ENCODE assay signal across 8 cellular contexts in genomic region chr6:43355862-43356590, GRCh38. TPM values are rescaled to one million over a fixed set of nuclear protein-coding genes. Genes with fewer than 3 reads are reported as not detected.
DNase-seq lines count a peak whose midpoint lies in the region; FAIRE-seq and TF ChIP-seq lines count a peak whose summit lies in the region.
"Had no signal": no experiment of that assay in that cellular context is flagged by ENCODE, and none has a peak within 500 bp of the region (broad histone marks: within the 10 kb centered on the region; RNA-seq: fewer than 3 reads in every experiment).

No MANE protein-coding gene starts in this region.

- no peak overlapping the region for H3K23ac ChIP-seq in H1 (ENCODE audit: insufficient read length)

- H4K91ac ChIP-seq in H1 (replicated peaks; ENCODE audit: insufficient read length, low read length), result no peak overlapping the region

- H4K5ac ChIP-seq in H1 (ENCODE audit: insufficient read length, low read depth, low read length), result no peak overlapping the region

- no peak overlapping the region for H2BK120ac ChIP-seq in H1 (replicated peaks; ENCODE audit: low read depth, low read length)

- no peak for TF ChIP-seq POLR2A in H1 (IDR thresholded peaks at IDR 0.05; ENCODE audit: control extremely low read depth in 1 of 2, low read depth in 2 of 2, low read length in 2 of 2)

- H3F3A ChIP-seq in MM.1S (ENCODE audit: insufficient read depth, low read length), result no peaks in the 10 kb centered on the region

- peak; percentile 13 for FAIRE-seq in H1 (lab: Jason Lieb, UNC)

- H3K9ac ChIP-seq in MM.1S (ENCODE audit: low read length) (no peak overlapping the region), H1 (replicated peaks in 1 of 4; ENCODE audit: extremely low read depth in 1 of 4, low read depth in 3 of 4, low read length in 3 of 4) (no peak overlapping the region; a peak in 1 of 7 replicates)

- no peaks in the 10 kb centered on the region for H3K9me2 ChIP-seq in MM.1S (replicated peaks; ENCODE audit: insufficient read depth, low read length)

- no peaks in the 10 kb centered on the region for H4K20me1 ChIP-seq in MM.1S (ENCODE audit: insufficient read depth, low read length)
- no peaks in the 10 kb centered on the region for H4K20me1 ChIP-seq in H1 (replicated peaks in 1 of 2; ENCODE audit: control insufficient read depth in 1 of 2, insufficient read depth in 2 of 2, low read length in 2 of 2)
- H4K20me1 ChIP-seq in osteoblast (ENCODE audit: insufficient read depth, low read length), result peaks cover 3% of the 10 kb centered on the region

- POLR2A ChIA-PET in GM10248 (lab: Yijun Ruan, JAX) (interaction anchor here (0.6 to 1.0 kb wide), 2 partner anchors 18 to 69 kb away, joined by 3 read pairs; no protein-coding TSS in a partner anchor), H1 (lab: Charles Lee; ENCODE audit: partially characterized antibody) (interaction anchor here (1.1 to 2.1 kb wide), 3 partner anchors 13 to 58 kb away, joined by 3 to 5 read pairs (median 5); partner anchors contain the start of genes CRIP3, SLC22A7 and ZNF318)

- H4K8ac ChIP-seq in H1 (ENCODE audit: extremely low read depth, insufficient read depth, low read length), result no peak overlapping the region

- H2BK20ac ChIP-seq in H1 (ENCODE audit: low read length), result no peak overlapping the region

- H3K79me2 ChIP-seq in MM.1S (ENCODE audit: low read length), result no peaks in the 10 kb centered on the region
- H3K79me2 ChIP-seq in H1 (ENCODE audit: control insufficient read depth in 1 of 2, insufficient read depth in 2 of 2, low read length in 2 of 2), result no peaks in the 10 kb centered on the region
- peaks cover 2% of the 10 kb centered on the region for H3K79me2 ChIP-seq in osteoblast (ENCODE audit: insufficient read depth, low read length)

- WGBS in H1 (ENCODE audit: extremely low coverage in 1 of 2, insufficient coverage in 1 of 2, insufficient read length in 1 of 2, insufficient replicate concordance in 2 of 2, low coverage in 1 of 2, low lambda C conversion rate in 2 of 2, missing lambda C conversion rate in 1 of 2), 2 experiments, result 77% methylated on average over 2 of the region's 2 CpGs; no CpG with 5 or more reads in 1 of the 2 experiments

- no peaks in the 10 kb centered on the region for H3K79me1 ChIP-seq in H1 (ENCODE audit: low read depth, low read length)

- H3K23me2 ChIP-seq in H1 (ENCODE audit: low read depth, low read length), result no peaks in the 10 kb centered on the region; the same call in 1 of the 2 replicates

- no peak overlapping the region for H2BK15ac ChIP-seq in H1 (ENCODE audit: low read length)

- H3K4me3 ChIP-seq in MM.1S (ENCODE audit: low read length), result no peak overlapping the region
- no peak overlapping the region; a peak in 1 of 8 replicates for H3K4me3 ChIP-seq in H1 (ENCODE audit: extremely low read depth in 1 of 4, insufficient read depth in 2 of 4, low read depth in 3 of 4, low read length in 4 of 4)
- no peak overlapping the region for H3K4me3 ChIP-seq in osteoblast (ENCODE audit: insufficient read depth, low read length)

- no peak overlapping the region for H3K18ac ChIP-seq in H1 (ENCODE audit: extremely low read depth, low read length)

- TF ChIP-seq CTCF in GM10248 (IDR thresholded peaks at IDR 0.05; ENCODE audit: control extremely low read depth, extremely low read depth, low read depth, missing control alignments), result peak; percentile 39
- peak; percentile 23; the same call in 1 of the 2 replicates for TF ChIP-seq CTCF in MM.1S (IDR thresholded peaks at IDR 0.05; ENCODE audit: low read length)
- TF ChIP-seq CTCF in H1 (IDR thresholded peaks at IDR 0.05; ENCODE audit: control extremely low read depth in 1 of 3, insufficient read depth in 1 of 3, low read depth in 1 of 3, low read length in 3 of 3), result peak; percentile 39 to 74 (median 66)
- peak; percentile 53 for TF ChIP-seq CTCF in osteoblast (IDR thresholded peaks at IDR 0.05; ENCODE audit: extremely low read depth, low read depth, low read length)

- no peak overlapping the region for H2AK5ac ChIP-seq in H1 (ENCODE audit: low read depth, low read length)

- H3K27ac ChIP-seq in MM.1S (ENCODE audit: low read length) (no peak overlapping the region), H1 (ENCODE audit: low read depth, low read length) (no peak overlapping the region), osteoblast (ENCODE audit: low read depth, low read length) (no peak overlapping the region)

- no peak overlapping the region for H3K14ac ChIP-seq in H1 (ENCODE audit: insufficient read length)

- H3K56ac ChIP-seq in H1 (replicated peaks; ENCODE audit: insufficient read length, low read depth, low read length), result no peak overlapping the region

- H3K4ac ChIP-seq in H1 (replicated peaks; ENCODE audit: insufficient read length, low read depth, low read length), result no peak overlapping the region

- no peak for TF ChIP-seq EP300 in H1 (IDR thresholded peaks at IDR 0.05; ENCODE audit: borderline replicate concordance in 1 of 2, low read depth in 2 of 2, low read length in 2 of 2)

- H3K36me3 ChIP-seq in MM.1S (replicated peaks; ENCODE audit: insufficient read depth, low read length) (no peaks in the 10 kb centered on the region), H1 (ENCODE audit: control insufficient read depth in 2 of 4, insufficient read depth in 4 of 4, low read length in 3 of 4) (peaks cover 2 to 20% (median 8%) of the 10 kb centered on the region in 4 experiments; a peak in 6 of 8 replicates), osteoblast (ENCODE audit: insufficient read depth, low read length) (peaks cover 43% of the 10 kb centered on the region)

- H3K4me2 ChIP-seq in MM.1S (ENCODE audit: low read depth, low read length) (no peak overlapping the region), H1 (ENCODE audit: insufficient read depth in 1 of 2, low read depth in 2 of 2, low read length in 2 of 2) (0 out of 4 replicates have a peak overlapping the region, but pooled peaks have one; percentile 8 to 18), osteoblast (ENCODE audit: insufficient read depth, low read length) (no peak overlapping the region)

- CTCF ChIA-PET in GM10248 (lab: Yijun Ruan, JAX) (interaction anchor here (0.7 to 2.4 kb wide), 13 partner anchors 8 to 165 kb away, joined by 3 to 11 read pairs (median 4); partner anchors contain the start of gene DNPH1), H1 (lab: Charles Lee; ENCODE audit: partially characterized antibody) (interaction anchor here (0.6 to 2.6 kb wide), 27 partner anchors 10 to 392 kb away, joined by 3 to 19 read pairs (median 5); partner anchors contain the start of genes CRIP3 and ZNF318)

- no peaks in the 10 kb centered on the region for H3K9me3 ChIP-seq in MM.1S (replicated peaks; ENCODE audit: insufficient read depth, low read length)
- no peaks in the 10 kb centered on the region for H3K9me3 ChIP-seq in H1 (ENCODE audit: insufficient read depth in 2 of 2, low read depth in 1 of 2, low read length in 1 of 2)
- H3K9me3 ChIP-seq in osteoblast (ENCODE audit: low read depth, low read length), result no peaks in the 10 kb centered on the region

- H3K4me1 ChIP-seq in MM.1S (ENCODE audit: low read length) (no peaks in the 10 kb centered on the region), H1 (replicated peaks in 1 of 4; ENCODE audit: control insufficient read depth in 3 of 4, insufficient read depth in 4 of 4, low read length in 3 of 4) (peaks cover 0 to 2% (median 0%) of the 10 kb centered on the region in 4 experiments; a peak in 2 of 7 replicates), osteoblast (ENCODE audit: insufficient read depth, low read length) (peaks cover 8% of the 10 kb centered on the region)

- TF ChIP-seq RAD21 in H1 (IDR thresholded peaks at IDR 0.05 in 1 of 2, conservative IDR thresholded peaks at IDR 0.05 in 1 of 2; ENCODE audit: low read depth in 2 of 2, low read length in 2 of 2), result peak; percentile 67 to 76

- DNase-seq in GM10248 (ENCODE audit: extremely low spot score) (no peak), MM.1S (no peak), H1 (ENCODE audit: low read depth in 1 of 2, low spot score in 2 of 2) (no peak), osteoblast (ENCODE audit: insufficient read length, low spot score, missing footprints) (no peak), glomerular visceral epithelial cell (ENCODE audit: extremely low spot score) (no peak), NCI-H187 (lab: John Stamatoyannopoulos, UW) (no peak)
- no peak for DNase-seq in activated naive CD4-positive, alpha-beta T cell treated with anti-CD3 and anti-CD28 coated beads, Interleukin-2, amount 50 U/mL, for 16 hours
- DNase-seq: effector memory CD8-positive, alpha-beta T cell had no signal

- H3K27me3 ChIP-seq in MM.1S (replicated peaks; ENCODE audit: insufficient read depth, low read length), result no peaks in the 10 kb centered on the region
- H3K27me3 ChIP-seq in H1 (replicated peaks in 1 of 4; ENCODE audit: control insufficient read depth in 3 of 4, extremely low read depth in 1 of 4, insufficient read depth in 3 of 4, low read length in 3 of 4), result no peaks in the 10 kb centered on the region
- H3K27me3 ChIP-seq in osteoblast (ENCODE audit: insufficient read depth, low read length), result no peaks in the 10 kb centered on the region

- H2BK5ac ChIP-seq in H1 (ENCODE audit: low read depth, low read length), result peak overlapping the region; percentile 88

- no peak overlapping the region for H2AFZ ChIP-seq in MM.1S (ENCODE audit: low read length)
- no peak overlapping the region for H2AFZ ChIP-seq in H1 (ENCODE audit: low read length)
- no peak overlapping the region for H2AFZ ChIP-seq in osteoblast (ENCODE audit: low read length)

- H2BK12ac ChIP-seq in H1 (ENCODE audit: low read depth, low read length), result peak overlapping the region; percentile 65

RNA-seq across cellular contexts. Expression of gene ZNF318, which starts 13.4 kb away (rescaled TPM):
- total RNA-seq in H1 (2021; fragmentation: NEBNext Ultra II Directional; extraction: Animal tissue kit (Norgen Biotek cat#: 25700)), result 22.1 and 22.3 TPM in 2 replicates
- 10.2 and 11.1 TPM in 2 replicates for polyA plus RNA-seq in H1 (2011; rRNA removed)
- polyA plus RNA-seq in H1 (2011; cell fraction: cytosol; rRNA removed), result 10.2 TPM
- polyA plus RNA-seq in H1 (2011; cell fraction: nucleus; rRNA removed), result 27.1 TPM
- polyA plus RNA-seq in H1 (2012, experiment 1 of 2), result 8.5 to 12.2 TPM (median 10.9 TPM) in 4 replicates
- polyA plus RNA-seq in H1 (2012, experiment 2 of 2), result 1.4 TPM
- polyA plus RNA-seq in H1 (2013, experiment 1 of 2), result 13.6 TPM
- polyA plus RNA-seq in H1 (2013, experiment 2 of 2), result 12.2 TPM
- 29.7 and 32.2 TPM in 2 replicates for polyA minus RNA-seq in H1 (2011; rRNA and poly(A)+ RNA removed)
- 14.8 TPM for polyA minus RNA-seq in H1 (2011; cell fraction: cytosol; rRNA and poly(A)+ RNA removed)
- polyA minus RNA-seq in H1 (2011; cell fraction: nucleus; rRNA and poly(A)+ RNA removed), result 19.5 TPM
- 12.3 and 14.7 TPM in 2 replicates for total RNA-seq in osteoblast

RNA-seq across cellular contexts. Expression of gene CRIP3, which starts 47.4 kb away (rescaled TPM):
- total RNA-seq in H1 (2021; fragmentation: NEBNext Ultra II Directional; extraction: Animal tissue kit (Norgen Biotek cat#: 25700)), result 37.6 and 46.3 TPM in 2 replicates
- 34.0 and 38.7 TPM in 2 replicates for polyA plus RNA-seq in H1 (2011; rRNA removed)
- 46.8 TPM for polyA plus RNA-seq in H1 (2011; cell fraction: cytosol; rRNA removed)
- 124 TPM for polyA plus RNA-seq in H1 (2011; cell fraction: nucleus; rRNA removed)
- 39.4 to 44.3 TPM (median 42.3 TPM) in 4 replicates for polyA plus RNA-seq in H1 (2012, experiment 1 of 2)
- polyA plus RNA-seq in H1 (2012, experiment 2 of 2), result 30.4 TPM
- 40.4 TPM for polyA plus RNA-seq in H1 (2013, experiment 1 of 2)
- polyA plus RNA-seq in H1 (2013, experiment 2 of 2), result 36.5 TPM
- polyA minus RNA-seq in H1 (2011; rRNA and poly(A)+ RNA removed), result 22.8 and 23.5 TPM in 2 replicates
- 17.9 TPM for polyA minus RNA-seq in H1 (2011; cell fraction: cytosol; rRNA and poly(A)+ RNA removed)
- polyA minus RNA-seq in H1 (2011; cell fraction: nucleus; rRNA and poly(A)+ RNA removed), result 22.5 TPM
- 0.59 TPM in 1 of 2 replicates, not detected in the other for total RNA-seq in osteoblast

RNA-seq across cellular contexts. Expression of gene SLC22A7, which starts 58.0 kb away (rescaled TPM):
- not detected in 2 replicates for total RNA-seq in H1 (2021; fragmentation: NEBNext Ultra II Directional; extraction: Animal tissue kit (Norgen Biotek cat#: 25700))
- not detected in 2 replicates for polyA plus RNA-seq in H1 (2011; rRNA removed)
- not detected for polyA plus RNA-seq in H1 (2011; cell fraction: cytosol; rRNA removed)
- not detected for polyA plus RNA-seq in H1 (2011; cell fraction: nucleus; rRNA removed)
- 0.13 to 0.58 TPM (median 0.47 TPM) in 3 of 4 replicates, not detected in the other for polyA plus RNA-seq in H1 (2012, experiment 1 of 2)
- polyA plus RNA-seq in H1 (2012, experiment 2 of 2), result 0.22 TPM
- polyA plus RNA-seq in H1 (2013, experiment 1 of 2), result not detected
- not detected for polyA plus RNA-seq in H1 (2013, experiment 2 of 2)
- not detected in 2 replicates for polyA minus RNA-seq in H1 (2011; rRNA and poly(A)+ RNA removed)
- not detected for polyA minus RNA-seq in H1 (2011; cell fraction: cytosol; rRNA and poly(A)+ RNA removed)
- not detected for polyA minus RNA-seq in H1 (2011; cell fraction: nucleus; rRNA and poly(A)+ RNA removed)
- total RNA-seq in osteoblast, result not detected in 2 replicates

Comparison
In these comparisons a context has a peak if more than half of its experiments do, and no peak if none do; other contexts are left out.
1. H3K4me2 ChIP-seq: peak in H1 (2 of 2); none in MM.1S (single experiment) and osteoblast (single experiment).
2. RNA of gene CRIP3, which starts 47.4 kb away (total RNA-seq): 37.6 to 46.3 TPM in H1; 0.59 TPM in osteoblast; every median in the first group is over 10 times any median in the second.
3. Peak in every context shown above with its lines, with median percentiles within 50 percentile points of each other: CTCF ChIP-seq.